Comparison of ENCODE assay signal across 12 cellular contexts in the genomic region with DNA sequence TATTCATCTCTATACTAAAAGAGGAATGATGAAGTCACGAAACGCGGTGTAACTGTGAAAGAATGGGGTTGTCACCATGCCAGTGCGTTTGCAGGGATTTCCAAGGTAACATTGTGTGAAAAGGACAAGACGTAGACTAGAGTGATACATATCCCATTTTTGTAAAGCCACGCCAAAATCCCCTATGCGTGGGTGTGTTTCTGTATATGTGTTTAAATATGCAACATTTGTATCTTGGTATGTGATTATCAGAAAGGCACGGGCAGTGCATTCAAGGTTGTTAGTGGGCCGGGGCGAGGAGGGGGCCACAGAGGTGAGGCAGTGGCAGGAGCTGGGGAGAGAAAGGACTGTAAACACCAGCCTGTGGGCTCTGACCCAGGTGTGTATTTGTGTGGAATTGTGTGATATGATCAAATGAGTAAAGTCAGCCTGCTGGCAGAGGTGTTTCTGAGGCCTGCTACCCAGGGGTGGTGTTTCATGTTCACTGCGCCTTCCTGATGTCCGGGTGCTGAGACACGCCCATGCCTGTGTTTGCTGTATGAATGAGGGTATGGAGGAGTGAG.
DNase-seq lines count a peak whose midpoint lies in the region; ATAC-seq and TF ChIP-seq lines count a peak whose summit lies in the region.
"Had no signal": no experiment of that assay in that cellular context is flagged by ENCODE, and none has a peak within 500 bp of the region (broad histone marks: within the 10 kb centered on the region; RNA-seq: fewer than 3 reads in every experiment).

No MANE protein-coding gene starts in this region.

- H3K4me3 ChIP-seq in lower lobe of right lung (no peak overlapping the region), aorta (ENCODE audit: low read length in 2 of 2) (no peak overlapping the region), PC-9 (no peak overlapping the region)

- WGBS in aorta, 2 donors: 75 to 76% methylated on average over 13 of the region's 13 CpGs

- TF ChIP-seq CTCF in lower lobe of right lung (IDR thresholded peaks at IDR 0.05) (no peak), PC-9 (conservative IDR thresholded peaks at IDR 0.05) (no peak)

- H3F3A ChIP-seq in PC-9 (ENCODE audit: insufficient read depth, low read depth): no peaks in the 10 kb centered on the region

- no peaks in the 10 kb centered on the region for H4K20me1 ChIP-seq in PC-9 (ENCODE audit: insufficient read depth)

- H3K79me2 ChIP-seq in PC-9 (ENCODE audit: low read depth): no peaks in the 10 kb centered on the region

- H3K9me3 ChIP-seq in lower lobe of right lung (no peaks in the 10 kb centered on the region), aorta (ENCODE audit: control insufficient read depth, low read length) (no peaks in the 10 kb centered on the region), PC-9 (ENCODE audit: insufficient read depth, low read depth) (no peaks in the 10 kb centered on the region)

- H3K27me3 ChIP-seq in lower lobe of right lung (ENCODE audit: low read depth): no peaks in the 10 kb centered on the region
- no peaks in the 10 kb centered on the region for H3K27me3 ChIP-seq in aorta (ENCODE audit: control insufficient read depth in 1 of 2, insufficient read depth in 2 of 2, low read length in 1 of 2)
- H3K27me3 ChIP-seq in PC-9 (ENCODE audit: insufficient read depth, low read depth): peaks cover 82% of the 10 kb centered on the region

- ATAC-seq in HG02759 (IDR thresholded peaks at IDR 0.05; ENCODE audit: unreplicated experiment) (peak; percentile 34), lower lobe of right lung (no peak), aorta (ENCODE audit: low FRiP score) (no peak), GM19023 (IDR thresholded peaks at IDR 0.05; ENCODE audit: unreplicated experiment) (no peak)

- H3K27ac ChIP-seq in lower lobe of right lung (no peak overlapping the region), aorta (ENCODE audit: low read depth in 1 of 2, low read length in 2 of 2) (no peak overlapping the region), PC-9 (no peak overlapping the region)

- CTCF ChIA-PET in PC-9 (lab: Charles Lee): no interaction called here

- H3K4me2 ChIP-seq in PC-9: no peak overlapping the region

- H3K36me3 ChIP-seq in lower lobe of right lung (peaks cover 23% of the 10 kb centered on the region), aorta (ENCODE audit: control insufficient read depth in 1 of 2, insufficient read depth in 2 of 2, low read length in 1 of 2) (no peaks in the 10 kb centered on the region), PC-9 (ENCODE audit: low read depth) (no peaks in the 10 kb centered on the region)

- DNase-seq in stimulated activated CD4-positive, alpha-beta T cell treated with anti-CD3 and anti-CD28 coated beads, Interleukin-15, amount 100 ng/mL, for 24 hours: peak; percentile 45
- DNase-seq in stimulated activated CD4-positive, alpha-beta T cell treated with anti-CD3 and anti-CD28 coated beads, Interleukin-4, amount 100 ng/mL, for 1 hour: no peak
- peak; percentile 7 for DNase-seq in lower lobe of right lung
- DNase-seq in aorta: peak; percentile 34 to 59
- DNase-seq in PC-9: no peak
- DNase-seq in cortex of kidney (lab: John Stamatoyannopoulos, UW): no peak
- DNase-seq: hippocampal formation, mesendoderm, NCI-H524, SHP77 had no signal

- no peak overlapping the region for H2AFZ ChIP-seq in PC-9

- intact Hi-C loops in lower lobe of right lung (cut with DNase I): no loop called here
- intact Hi-C loops in aorta (cut with DNase I): no loop called here
- intact Hi-C loops in PC-9 (cut with micrococcal nuclease; ENCODE audit: unreplicated experiment): no loop called here

- BruUV-seq in PC-9 (replicated peaks; lab: Mats Ljungman, UMichigan): no TSS peak

- POLR2A ChIA-PET in PC-9 (lab: Charles Lee; ENCODE audit: unreplicated experiment): no interaction called here

- H3K4me1 ChIP-seq in lower lobe of right lung: peaks cover 4% of the 10 kb centered on the region
- no peaks in the 10 kb centered on the region for H3K4me1 ChIP-seq in aorta (ENCODE audit: control insufficient read depth in 1 of 2, insufficient read depth in 2 of 2, low read length in 2 of 2)
- no peaks in the 10 kb centered on the region for H3K4me1 ChIP-seq in PC-9 (replicated peaks; ENCODE audit: insufficient read depth)

- no peaks in the 10 kb centered on the region for H3K9me2 ChIP-seq in PC-9 (ENCODE audit: insufficient read depth)

Comparison
In these comparisons a context has a peak if more than half of its experiments do, and no peak if none do; other contexts are left out.
1. DNase-seq: peak in stimulated activated CD4-positive, alpha-beta T cell treated with anti-CD3 and anti-CD28 coated beads, Interleukin-15, amount 100 ng/mL, for 24 hours (single experiment), lower lobe of right lung (single experiment) and aorta (2 of 2); none in stimulated activated CD4-positive, alpha-beta T cell treated with anti-CD3 and anti-CD28 coated beads, Interleukin-4, amount 100 ng/mL, for 1 hour (single experiment), PC-9 (0 of 2) and cortex of kidney (single experiment).